ENCODE assay signal across 1 cellular context in the genomic region with DNA sequence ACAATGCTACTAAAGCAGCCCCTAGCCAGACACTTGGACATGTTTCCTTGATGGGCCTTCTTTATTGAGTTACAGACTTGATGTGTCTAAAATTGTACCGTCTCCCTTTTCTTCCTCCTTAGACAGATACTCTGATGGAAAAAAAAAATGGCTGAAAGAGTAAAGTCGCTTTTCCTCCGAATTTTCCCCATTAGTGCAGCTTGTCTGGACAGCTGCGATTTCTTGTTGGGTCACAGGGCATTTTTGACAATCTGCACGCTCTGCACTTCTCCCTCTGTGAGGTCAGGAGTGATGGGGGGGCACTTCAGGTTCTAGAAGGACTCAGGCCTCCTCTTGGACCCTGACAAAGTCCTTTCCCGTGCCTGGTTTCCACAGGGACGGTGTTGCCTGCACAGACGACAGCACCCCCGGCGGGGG.
TF ChIP-seq lines count a peak whose summit lies in the region.

No MANE protein-coding gene starts in this region.

TF ChIP-seq in HepG2, 621 proteins besides CTCF, POLR2A, EP300 and RAD21 (continued from another document and continues in another):
- no peak for TF ChIP-seq ZNF713 (CRISPR knock-in tag; IDR thresholded peaks at IDR 0.05)
- TF ChIP-seq POLR2G (IDR thresholded peaks at IDR 0.05; ENCODE audit: low read depth, low read length), result peak; percentile 10; the same call in 1 of the 2 replicates
- TF ChIP-seq ATRX (CRISPR knock-in tag; IDR thresholded peaks at IDR 0.05; ENCODE audit: borderline replicate concordance), result no peak
- no peak for TF ChIP-seq SRSF9 (IDR thresholded peaks at IDR 0.05; ENCODE audit: borderline replicate concordance, insufficient read depth, low read depth, low read length, poor library complexity, severe bottlenecking)
- 0 out of 4 replicates have a peak, but pooled peaks of 1 of the 2 experiments have one; percentile 4 for TF ChIP-seq NR2F1 (CRISPR knock-in tag; IDR thresholded peaks at IDR 0.05)
- TF ChIP-seq ZNF598 (CRISPR knock-in tag; IDR thresholded peaks at IDR 0.05; ENCODE audit: borderline replicate concordance), result no peak
- no peak for TF ChIP-seq ZFP36 (IDR thresholded peaks at IDR 0.05; ENCODE audit: borderline replicate concordance, low read depth, low read length, partially characterized antibody)
- TF ChIP-seq, protein P1, sequence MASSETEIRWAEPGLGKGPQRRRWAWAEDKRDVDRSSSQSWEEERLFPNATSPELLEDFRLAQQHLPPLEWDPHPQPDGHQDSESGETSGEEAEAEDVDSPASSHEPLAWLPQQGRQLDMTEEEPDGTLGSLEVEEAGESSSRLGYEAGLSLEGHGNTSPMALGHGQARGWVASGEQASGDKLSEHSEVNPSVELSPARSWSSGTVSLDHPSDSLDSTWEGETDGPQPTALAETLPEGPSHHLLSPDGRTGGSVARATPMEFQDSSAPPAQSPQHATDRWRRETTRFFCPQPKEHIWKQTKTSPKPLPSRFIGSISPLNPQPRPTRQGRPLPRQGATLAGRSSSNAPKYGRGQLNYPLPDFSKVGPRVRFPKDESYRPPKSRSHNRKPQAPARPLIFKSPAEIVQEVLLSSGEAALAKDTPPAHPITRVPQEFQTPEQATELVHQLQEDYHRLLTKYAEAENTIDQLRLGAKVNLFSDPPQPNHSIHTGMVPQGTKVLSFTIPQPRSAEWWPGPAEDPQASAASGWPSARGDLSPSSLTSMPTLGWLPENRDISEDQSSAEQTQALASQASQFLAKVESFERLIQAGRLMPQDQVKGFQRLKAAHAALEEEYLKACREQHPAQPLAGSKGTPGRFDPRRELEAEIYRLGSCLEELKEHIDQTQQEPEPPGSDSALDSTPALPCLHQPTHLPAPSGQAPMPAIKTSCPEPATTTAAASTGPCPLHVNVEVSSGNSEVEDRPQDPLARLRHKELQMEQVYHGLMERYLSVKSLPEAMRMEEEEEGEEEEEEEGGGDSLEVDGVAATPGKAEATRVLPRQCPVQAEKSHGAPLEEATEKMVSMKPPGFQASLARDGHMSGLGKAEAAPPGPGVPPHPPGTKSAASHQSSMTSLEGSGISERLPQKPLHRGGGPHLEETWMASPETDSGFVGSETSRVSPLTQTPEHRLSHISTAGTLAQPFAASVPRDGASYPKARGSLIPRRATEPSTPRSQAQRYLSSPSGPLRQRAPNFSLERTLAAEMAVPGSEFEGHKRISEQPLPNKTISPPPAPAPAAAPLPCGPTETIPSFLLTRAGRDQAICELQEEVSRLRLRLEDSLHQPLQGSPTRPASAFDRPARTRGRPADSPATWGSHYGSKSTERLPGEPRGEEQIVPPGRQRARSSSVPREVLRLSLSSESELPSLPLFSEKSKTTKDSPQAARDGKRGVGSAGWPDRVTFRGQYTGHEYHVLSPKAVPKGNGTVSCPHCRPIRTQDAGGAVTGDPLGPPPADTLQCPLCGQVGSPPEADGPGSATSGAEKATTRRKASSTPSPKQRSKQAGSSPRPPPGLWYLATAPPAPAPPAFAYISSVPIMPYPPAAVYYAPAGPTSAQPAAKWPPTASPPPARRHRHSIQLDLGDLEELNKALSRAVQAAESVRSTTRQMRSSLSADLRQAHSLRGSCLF (CRISPR knock-in tag; IDR thresholded peaks at IDR 0.05; ENCODE audit: borderline replicate concordance), result no peak
- TF ChIP-seq, protein P2, sequence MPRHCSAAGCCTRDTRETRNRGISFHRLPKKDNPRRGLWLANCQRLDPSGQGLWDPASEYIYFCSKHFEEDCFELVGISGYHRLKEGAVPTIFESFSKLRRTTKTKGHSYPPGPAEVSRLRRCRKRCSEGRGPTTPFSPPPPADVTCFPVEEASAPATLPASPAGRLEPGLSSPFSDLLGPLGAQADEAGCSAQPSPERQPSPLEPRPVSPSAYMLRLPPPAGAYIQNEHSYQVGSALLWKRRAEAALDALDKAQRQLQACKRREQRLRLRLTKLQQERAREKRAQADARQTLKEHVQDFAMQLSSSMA (CRISPR knock-in tag; IDR thresholded peaks at IDR 0.05), result peak; percentile 18; the same call in 1 of the 2 replicates
- no peak for TF ChIP-seq SP140L (CRISPR knock-in tag; IDR thresholded peaks at IDR 0.05; ENCODE audit: borderline replicate concordance)
- no peak for TF ChIP-seq TMF1 (CRISPR knock-in tag; IDR thresholded peaks at IDR 0.05; ENCODE audit: low read depth)
- TF ChIP-seq ZNF558 (CRISPR knock-in tag; IDR thresholded peaks at IDR 0.05; ENCODE audit: borderline replicate concordance), result no peak
- no peak for TF ChIP-seq SMARCE1 (IDR thresholded peaks at IDR 0.05; ENCODE audit: borderline replicate concordance)
- TF ChIP-seq SNAPC2 (CRISPR knock-in tag; IDR thresholded peaks at IDR 0.05), result no peak
- TF ChIP-seq ZBTB38 (CRISPR knock-in tag; IDR thresholded peaks at IDR 0.05), result no peak
- TF ChIP-seq, protein P3, sequence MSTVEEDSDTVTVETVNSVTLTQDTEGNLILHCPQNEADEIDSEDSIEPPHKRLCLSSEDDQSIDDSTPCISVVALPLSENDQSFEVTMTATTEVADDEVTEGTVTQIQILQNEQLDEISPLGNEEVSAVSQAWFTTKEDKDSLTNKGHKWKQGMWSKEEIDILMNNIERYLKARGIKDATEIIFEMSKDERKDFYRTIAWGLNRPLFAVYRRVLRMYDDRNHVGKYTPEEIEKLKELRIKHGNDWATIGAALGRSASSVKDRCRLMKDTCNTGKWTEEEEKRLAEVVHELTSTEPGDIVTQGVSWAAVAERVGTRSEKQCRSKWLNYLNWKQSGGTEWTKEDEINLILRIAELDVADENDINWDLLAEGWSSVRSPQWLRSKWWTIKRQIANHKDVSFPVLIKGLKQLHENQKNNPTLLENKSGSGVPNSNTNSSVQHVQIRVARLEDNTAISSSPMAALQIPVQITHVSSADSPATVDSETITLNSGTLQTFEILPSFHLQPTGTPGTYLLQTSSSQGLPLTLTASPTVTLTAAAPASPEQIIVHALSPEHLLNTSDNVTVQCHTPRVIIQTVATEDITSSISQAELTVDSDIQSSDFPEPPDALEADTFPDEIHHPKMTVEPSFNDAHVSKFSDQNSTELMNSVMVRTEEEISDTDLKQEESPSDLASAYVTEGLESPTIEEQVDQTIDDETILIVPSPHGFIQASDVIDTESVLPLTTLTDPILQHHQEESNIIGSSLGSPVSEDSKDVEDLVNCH (CRISPR knock-in tag; IDR thresholded peaks at IDR 0.05), result 0 out of 2 replicates have a peak, but pooled peaks have one; percentile 5
- TF ChIP-seq SNRNP70 (IDR thresholded peaks at IDR 0.05; ENCODE audit: low read depth, low read length), result no peak
- TF ChIP-seq, protein P4, sequence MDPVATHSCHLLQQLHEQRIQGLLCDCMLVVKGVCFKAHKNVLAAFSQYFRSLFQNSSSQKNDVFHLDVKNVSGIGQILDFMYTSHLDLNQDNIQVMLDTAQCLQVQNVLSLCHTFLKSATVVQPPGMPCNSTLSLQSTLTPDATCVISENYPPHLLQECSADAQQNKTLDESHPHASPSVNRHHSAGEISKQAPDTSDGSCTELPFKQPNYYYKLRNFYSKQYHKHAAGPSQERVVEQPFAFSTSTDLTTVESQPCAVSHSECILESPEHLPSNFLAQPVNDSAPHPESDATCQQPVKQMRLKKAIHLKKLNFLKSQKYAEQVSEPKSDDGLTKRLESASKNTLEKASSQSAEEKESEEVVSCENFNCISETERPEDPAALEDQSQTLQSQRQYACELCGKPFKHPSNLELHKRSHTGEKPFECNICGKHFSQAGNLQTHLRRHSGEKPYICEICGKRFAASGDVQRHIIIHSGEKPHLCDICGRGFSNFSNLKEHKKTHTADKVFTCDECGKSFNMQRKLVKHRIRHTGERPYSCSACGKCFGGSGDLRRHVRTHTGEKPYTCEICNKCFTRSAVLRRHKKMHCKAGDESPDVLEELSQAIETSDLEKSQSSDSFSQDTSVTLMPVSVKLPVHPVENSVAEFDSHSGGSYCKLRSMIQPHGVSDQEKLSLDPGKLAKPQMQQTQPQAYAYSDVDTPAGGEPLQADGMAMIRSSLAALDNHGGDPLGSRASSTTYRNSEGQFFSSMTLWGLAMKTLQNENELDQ (CRISPR knock-in tag; IDR thresholded peaks at IDR 0.05; ENCODE audit: borderline replicate concordance), result no peak
- no peak for TF ChIP-seq NPAS2 (CRISPR knock-in tag; IDR thresholded peaks at IDR 0.05; ENCODE audit: borderline replicate concordance)
- no peak; the same call in 1 of the 2 replicates for TF ChIP-seq ZSCAN25 (CRISPR knock-in tag; IDR thresholded peaks at IDR 0.05)
- no peak for TF ChIP-seq ZNF652 (CRISPR knock-in tag; IDR thresholded peaks at IDR 0.05; ENCODE audit: borderline replicate concordance, low read depth)
- 0 out of 2 replicates have a peak, but pooled peaks have one; percentile 10 for TF ChIP-seq RARG (CRISPR knock-in tag; IDR thresholded peaks at IDR 0.05; ENCODE audit: low read depth)
- TF ChIP-seq MBNL3 (CRISPR knock-in tag; conservative IDR thresholded peaks at IDR 0.05), result no peak
- no peak for TF ChIP-seq ZNF775 (CRISPR knock-in tag; IDR thresholded peaks at IDR 0.05; ENCODE audit: borderline replicate concordance)
- TF ChIP-seq NONO (IDR thresholded peaks at IDR 0.05), result no peak
- TF ChIP-seq NONO (CRISPR knock-in tag; conservative IDR thresholded peaks at IDR 0.05), result no peak
- TF ChIP-seq RBAK (CRISPR knock-in tag; IDR thresholded peaks at IDR 0.05), result no peak
- TF ChIP-seq, protein P5, sequence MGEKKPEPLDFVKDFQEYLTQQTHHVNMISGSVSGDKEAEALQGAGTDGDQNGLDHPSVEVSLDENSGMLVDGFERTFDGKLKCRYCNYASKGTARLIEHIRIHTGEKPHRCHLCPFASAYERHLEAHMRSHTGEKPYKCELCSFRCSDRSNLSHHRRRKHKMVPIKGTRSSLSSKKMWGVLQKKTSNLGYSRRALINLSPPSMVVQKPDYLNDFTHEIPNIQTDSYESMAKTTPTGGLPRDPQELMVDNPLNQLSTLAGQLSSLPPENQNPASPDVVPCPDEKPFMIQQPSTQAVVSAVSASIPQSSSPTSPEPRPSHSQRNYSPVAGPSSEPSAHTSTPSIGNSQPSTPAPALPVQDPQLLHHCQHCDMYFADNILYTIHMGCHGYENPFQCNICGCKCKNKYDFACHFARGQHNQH (CRISPR knock-in tag; IDR thresholded peaks at IDR 0.05), result 0 out of 2 replicates have a peak, but pooled peaks have one; percentile 42
- no peak for TF ChIP-seq MBD4 (IDR thresholded peaks at IDR 0.05; ENCODE audit: borderline replicate concordance, low read length)
- TF ChIP-seq ZNF678 (CRISPR knock-in tag; IDR thresholded peaks at IDR 0.05), result no peak
- TF ChIP-seq ZNF3 (CRISPR knock-in tag; IDR thresholded peaks at IDR 0.05), result peak; percentile 93
- no peak for TF ChIP-seq THAP11 (CRISPR knock-in tag; IDR thresholded peaks at IDR 0.05)
- TF ChIP-seq, protein P6, sequence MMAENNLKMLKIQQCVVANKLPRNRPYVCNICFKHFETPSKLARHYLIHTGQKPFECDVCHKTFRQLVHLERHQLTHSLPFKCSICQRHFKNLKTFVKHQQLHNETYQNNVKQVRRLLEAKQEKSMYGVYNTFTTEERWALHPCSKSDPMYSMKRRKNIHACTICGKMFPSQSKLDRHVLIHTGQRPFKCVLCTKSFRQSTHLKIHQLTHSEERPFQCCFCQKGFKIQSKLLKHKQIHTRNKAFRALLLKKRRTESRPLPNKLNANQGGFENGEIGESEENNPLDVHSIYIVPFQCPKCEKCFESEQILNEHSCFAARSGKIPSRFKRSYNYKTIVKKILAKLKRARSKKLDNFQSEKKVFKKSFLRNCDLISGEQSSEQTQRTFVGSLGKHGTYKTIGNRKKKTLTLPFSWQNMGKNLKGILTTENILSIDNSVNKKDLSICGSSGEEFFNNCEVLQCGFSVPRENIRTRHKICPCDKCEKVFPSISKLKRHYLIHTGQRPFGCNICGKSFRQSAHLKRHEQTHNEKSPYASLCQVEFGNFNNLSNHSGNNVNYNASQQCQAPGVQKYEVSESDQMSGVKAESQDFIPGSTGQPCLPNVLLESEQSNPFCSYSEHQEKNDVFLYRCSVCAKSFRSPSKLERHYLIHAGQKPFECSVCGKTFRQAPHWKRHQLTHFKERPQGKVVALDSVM (CRISPR knock-in tag; IDR thresholded peaks at IDR 0.05), result no peak
- TF ChIP-seq MAFG (CRISPR knock-in tag; IDR thresholded peaks at IDR 0.05), result no peak
- no peak for TF ChIP-seq ZKSCAN5 (CRISPR knock-in tag; IDR thresholded peaks at IDR 0.05)
- no peak for TF ChIP-seq SOX13 (IDR thresholded peaks at IDR 0.05)
- no peak for TF ChIP-seq SOX13 (CRISPR knock-in tag; conservative IDR thresholded peaks at IDR 0.05 in 1 of 2, IDR thresholded peaks at IDR 0.05 in 1 of 2)
- no peak for TF ChIP-seq ZNF10 (CRISPR knock-in tag; IDR thresholded peaks at IDR 0.05; ENCODE audit: borderline replicate concordance, low read depth)
- TF ChIP-seq EEA1 (CRISPR knock-in tag; IDR thresholded peaks at IDR 0.05; ENCODE audit: borderline replicate concordance), result no peak
- no peak for TF ChIP-seq ZNF660 (CRISPR knock-in tag; IDR thresholded peaks at IDR 0.05; ENCODE audit: borderline replicate concordance, low read depth)
- TF ChIP-seq, protein P7, sequence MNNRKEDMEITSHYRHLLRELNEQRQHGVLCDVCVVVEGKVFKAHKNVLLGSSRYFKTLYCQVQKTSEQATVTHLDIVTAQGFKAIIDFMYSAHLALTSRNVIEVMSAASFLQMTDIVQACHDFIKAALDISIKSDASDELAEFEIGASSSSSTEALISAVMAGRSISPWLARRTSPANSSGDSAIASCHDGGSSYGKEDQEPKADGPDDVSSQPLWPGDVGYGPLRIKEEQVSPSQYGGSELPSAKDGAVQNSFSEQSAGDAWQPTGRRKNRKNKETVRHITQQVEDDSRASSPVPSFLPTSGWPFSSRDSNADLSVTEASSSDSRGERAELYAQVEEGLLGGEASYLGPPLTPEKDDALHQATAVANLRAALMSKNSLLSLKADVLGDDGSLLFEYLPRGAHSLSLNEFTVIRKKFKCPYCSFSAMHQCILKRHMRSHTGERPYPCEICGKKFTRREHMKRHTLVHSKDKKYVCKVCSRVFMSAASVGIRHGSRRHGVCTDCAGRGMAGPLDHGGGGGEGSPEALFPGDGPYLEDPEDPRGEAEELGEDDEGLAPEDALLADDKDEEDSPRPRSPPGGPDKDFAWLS (CRISPR knock-in tag; IDR thresholded peaks at IDR 0.05; ENCODE audit: borderline replicate concordance), result no peak
- peak; percentile 40 for TF ChIP-seq SKI (IDR thresholded peaks at IDR 0.05; ENCODE audit: partially characterized antibody)
- TF ChIP-seq CHD4 (IDR thresholded peaks at IDR 0.05; ENCODE audit: borderline replicate concordance, low read length), result no peak
- TF ChIP-seq SMYD3 (CRISPR knock-in tag; IDR thresholded peaks at IDR 0.05), result no peak
- TF ChIP-seq BRD4 (CRISPR knock-in tag; IDR thresholded peaks at IDR 0.05), result no peak
- TF ChIP-seq ELF1 (CRISPR knock-in tag; IDR thresholded peaks at IDR 0.05), result no peak; the same call in 1 of the 2 replicates
- no peak for TF ChIP-seq ZNF567 (CRISPR knock-in tag; IDR thresholded peaks at IDR 0.05; ENCODE audit: borderline replicate concordance)
- TF ChIP-seq XRCC5 (optimal IDR thresholded peaks at IDR 0.05; ENCODE audit: low read length), result no peak
- TF ChIP-seq, protein P8, sequence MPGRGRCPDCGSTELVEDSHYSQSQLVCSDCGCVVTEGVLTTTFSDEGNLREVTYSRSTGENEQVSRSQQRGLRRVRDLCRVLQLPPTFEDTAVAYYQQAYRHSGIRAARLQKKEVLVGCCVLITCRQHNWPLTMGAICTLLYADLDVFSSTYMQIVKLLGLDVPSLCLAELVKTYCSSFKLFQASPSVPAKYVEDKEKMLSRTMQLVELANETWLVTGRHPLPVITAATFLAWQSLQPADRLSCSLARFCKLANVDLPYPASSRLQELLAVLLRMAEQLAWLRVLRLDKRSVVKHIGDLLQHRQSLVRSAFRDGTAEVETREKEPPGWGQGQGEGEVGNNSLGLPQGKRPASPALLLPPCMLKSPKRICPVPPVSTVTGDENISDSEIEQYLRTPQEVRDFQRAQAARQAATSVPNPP (CRISPR knock-in tag; IDR thresholded peaks at IDR 0.05), result no peak
- TF ChIP-seq CAMTA2 (CRISPR knock-in tag; IDR thresholded peaks at IDR 0.05; ENCODE audit: borderline replicate concordance), result no peak; the same call in 1 of the 2 replicates
- no peak for TF ChIP-seq ZNF75D (CRISPR knock-in tag; IDR thresholded peaks at IDR 0.05; ENCODE audit: borderline replicate concordance)
